19 cellular contexts compared by ENCODE assay signal in the genomic region with DNA sequence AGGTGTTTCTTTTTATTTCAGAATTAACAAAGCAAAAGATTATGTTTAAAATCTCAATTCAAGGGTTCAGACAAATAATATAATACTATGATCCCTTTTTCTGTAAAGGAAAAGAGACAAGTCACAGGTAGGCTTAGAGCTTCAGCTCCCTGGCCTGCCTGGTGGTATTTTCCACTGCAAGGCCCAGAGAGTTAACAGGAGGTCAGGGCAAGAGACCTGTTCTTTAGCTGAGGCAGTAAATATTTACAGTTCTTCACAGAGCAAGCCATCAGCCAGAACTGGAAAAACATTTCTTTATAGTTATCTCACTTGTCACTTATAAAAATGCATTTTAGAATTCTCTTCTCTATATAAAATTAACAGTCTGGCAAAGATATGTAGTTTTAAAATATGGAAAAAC.
"Had no signal": no experiment of that assay in that cellular context is flagged by ENCODE, and none has a peak within 500 bp of the region (broad histone marks: within the 10 kb centered on the region; RNA-seq: fewer than 3 reads in every experiment).

No MANE protein-coding gene starts in this region.

- DNase-seq: activated CD4-positive, alpha-beta memory T cell treated with anti-CD3 and anti-CD28 coated beads, Interleukin-2, amount 10 ng/mL, durations not matched to agents 7 days and 5 days; activated CD4-positive, alpha-beta T cell treated with anti-CD3 and anti-CD28 coated beads, Interleukin-2, amount 10 ng/mL, durations not matched to agents 24 days and 14 days; activated gamma-delta T cell treated with Interleukin-2 at 50 U/mL for 16 hours; aorta; effector CD8-positive, alpha-beta T cell; erythroblast; foreskin melanocyte; glutamatergic neuron; hippocampal formation; mucosa of descending colon; naive B cell; occipital lobe; retina; stimulated activated CD4-positive, alpha-beta T cell treated with anti-CD3 and anti-CD28 coated beads, Interleukin-4, amount 100 ng/mL, for 24 hours; stimulated activated naive CD4-positive, alpha-beta T cell treated with Interleukin-2 at 50 U/mL for 16 hours; substantia nigra; tibial artery had no signal

- H3K4me3 ChIP-seq: mucosa of descending colon, tibial artery had no signal

- ATAC-seq: activated CD4-positive, CD25-positive, alpha-beta regulatory T cell treated with anti-CD3 and anti-CD28 coated beads, Interleukin-2, amount 50 U/mL, for 24 hours; activated naive CD4-positive, alpha-beta T cell treated with anti-CD3 and anti-CD28 coated beads, Interleukin-2, amount 50 U/mL, for 72 hours; mucosa of descending colon had no signal

- H3K9me3 ChIP-seq: mucosa of descending colon, tibial artery had no signal

- H3K27ac ChIP-seq: tibial artery had no signal

- H3K27me3 ChIP-seq: tibial artery had no signal

- H3K4me1 ChIP-seq: tibial artery had no signal
